In genomic region chr11:128214263-128214662, GRCh38 we compare ENCODE assay signal across 28 cellular contexts.
"Had no signal": no experiment of that assay in that cellular context is flagged by ENCODE, and none has a peak within 500 bp of the region (broad histone marks: within the 10 kb centered on the region; RNA-seq: fewer than 3 reads in every experiment).

No MANE protein-coding gene starts in this region.

- H3K27me3 ChIP-seq: adrenal gland, brain microvascular endothelial cell had no signal

- ATAC-seq: activated CD4-positive, CD25-positive, alpha-beta regulatory T cell treated with anti-CD3 and anti-CD28 coated beads, Interleukin-2, amount 50 U/mL, for 24 hours; activated naive CD4-positive, alpha-beta T cell treated with anti-CD3 and anti-CD28 coated beads, Interleukin-2, amount 50 U/mL, for 72 hours; activated T-cell treated with anti-CD3 and anti-CD28 coated beads, Interleukin-2, amount 50 U/mL, for 4 hours; K562; WTC11 had no signal

- H3K4me1 ChIP-seq: adrenal gland had no signal

- H3K36me3 ChIP-seq: adrenal gland, brain microvascular endothelial cell had no signal

- H3K27ac ChIP-seq: adrenal gland, brain microvascular endothelial cell had no signal

- H3K9me3 ChIP-seq: adrenal gland had no signal

- DNase-seq: activated CD4-positive, alpha-beta memory T cell treated with anti-CD3 and anti-CD28 coated beads for 36 hours; activated CD4-positive, alpha-beta T cell treated with anti-CD3 and anti-CD28 coated beads for 4 hours; activated CD4-positive, alpha-beta T cell treated with anti-CD3 and anti-CD28 coated beads, Interleukin-2, amount 50 U/mL, for 1 hour; activated CD8-positive, alpha-beta memory T cell treated with anti-CD3 and anti-CD28 coated beads, Interleukin-2, amount 50 U/mL, for 4 hours; activated gamma-delta T cell treated with Interleukin-2 at 50 U/mL for 16 hours; activated naive CD4-positive, alpha-beta T cell treated with anti-CD3 and anti-CD28 coated beads for 36 hours; activated T-cell treated with anti-CD3 and anti-CD28 coated beads for 4 hours; activated T-cell treated with anti-CD3 and anti-CD28 coated beads, Interleukin-2, amount 50 U/mL, for 4 hours; adrenal gland; brain microvascular endothelial cell; central memory CD4-positive, alpha-beta T cell; NCI-H1048; NCI-H1105 treated with DMSO at 0.1 percent for 48 hours; NCI-H1436; NCI-H1694; NCI-H1930; NCI-H2081 treated with DMSO at 0.1 percent for 48 hours; NCI-H345; NCI-H524 treated with DMSO at 0.1 percent for 48 hours; Right ventricle myocardium superior; SW 1271; T-helper 1 cell; T-helper 2 cell; T-helper 9 cell had no signal

- H3K4me3 ChIP-seq: adrenal gland, K562 had no signal
